22 cellular contexts compared by ENCODE assay signal in genomic region chr16:49055824-49056545, GRCh38.
A peak's percentile ranks its signal among the peaks of the same experiment; 100 is the strongest.
DNase-seq lines count a peak whose midpoint lies in the region; ATAC-seq, FAIRE-seq and TF ChIP-seq lines count a peak whose summit lies in the region.
"Had no signal": no experiment of that assay in that cellular context is flagged by ENCODE, and none has a peak within 500 bp of the region (broad histone marks: within the 10 kb centered on the region; RNA-seq: fewer than 3 reads in every experiment).

No MANE protein-coding gene starts in this region.

- H3K18ac ChIP-seq in neuronal stem cell (ENCODE audit: low read length) = peak overlapping the region; percentile 15

- POLR2A ChIA-PET in GM12878 (lab: Charles Lee) = no interaction called here

- peak; percentile 61 for ATAC-seq in GM12878
- no peak for ATAC-seq in GM21528 (IDR thresholded peaks at IDR 0.05; ENCODE audit: low FRiP score, unreplicated experiment)
- ATAC-seq: activated T-cell treated with anti-CD3 and anti-CD28 coated beads, Interleukin-2, amount 50 U/mL, for 4 hours; body of pancreas; left lobe of liver; naive thymus-derived CD4-positive, alpha-beta T cell had no signal

- 31% methylated on average over 6 of the region's 6 CpGs for WGBS in GM12878 (ENCODE audit: insufficient coverage, insufficient replicate concordance, low lambda C conversion rate, missing lambda C conversion rate)
- no CpG with 5 or more reads among the region's 6 CpGs for WGBS in neuronal stem cell (ENCODE audit: extremely low coverage in 2 of 2, insufficient read length in 2 of 2, insufficient replicate concordance in 1 of 2), 2 donors
- 18 to 25% methylated on average over 6 of the region's 6 CpGs for WGBS in GM23248 (ENCODE audit: low coverage in 1 of 2, low lambda C conversion rate in 2 of 2, missing lambda C conversion rate in 2 of 2), 2 experiments

- H3K27me3 ChIP-seq in GM12878 (replicated peaks in 1 of 2; ENCODE audit: control insufficient read depth in 2 of 2, insufficient read depth in 2 of 2, low read length in 1 of 2) (no peaks in the 10 kb centered on the region), neuronal stem cell (ENCODE audit: control insufficient read depth in 3 of 3, insufficient read depth in 3 of 3, low read depth in 1 of 3, low read length in 3 of 3) (no peaks in the 10 kb centered on the region), GM23248 (replicated peaks; ENCODE audit: insufficient read depth) (no peaks in the 10 kb centered on the region)
- H3K27me3 ChIP-seq: body of pancreas, upper lobe of left lung had no signal

- CTCF ChIA-PET in GM12878 (lab: Yijun Ruan, JAX) = interaction anchor here (0.7 to 1.6 kb wide), 3 partner anchors 22 to 474 kb away, joined by 3 to 4 read pairs (median 3); no protein-coding TSS in a partner anchor

- H3K79me2 ChIP-seq in GM12878 (ENCODE audit: control insufficient read depth, insufficient read depth, low read length) (no peaks in the 10 kb centered on the region), GM23248 (ENCODE audit: insufficient read depth) (no peaks in the 10 kb centered on the region)

- no peak overlapping the region for H2BK12ac ChIP-seq in neuronal stem cell (ENCODE audit: low read length)

- H3K36me3 ChIP-seq in GM12878 (ENCODE audit: control insufficient read depth in 2 of 2, insufficient read depth in 2 of 2, low read length in 1 of 2) = no peaks in the 10 kb centered on the region
- H3K36me3 ChIP-seq in neuronal stem cell (replicated peaks in 1 of 2; ENCODE audit: control insufficient read depth in 2 of 2, insufficient read depth in 2 of 2, low read length in 2 of 2) = no peaks in the 10 kb centered on the region
- no peaks in the 10 kb centered on the region for H3K36me3 ChIP-seq in GM23248 (ENCODE audit: low read depth)
- H3K36me3 ChIP-seq: SJSA1, upper lobe of left lung had no signal

- H2AK5ac ChIP-seq in neuronal stem cell (ENCODE audit: low read depth, low read length) = no peak overlapping the region

- no peaks in the 10 kb centered on the region for H3K79me1 ChIP-seq in neuronal stem cell (ENCODE audit: low read depth, low read length)

- H4K91ac ChIP-seq in neuronal stem cell (ENCODE audit: low read depth, low read length, poor library complexity) = no peak overlapping the region

- H3K14ac ChIP-seq in neuronal stem cell (ENCODE audit: low read length) = no peak overlapping the region

- no peak for FAIRE-seq in GM12878 (lab: Jason Lieb, UNC)

- SMC1A ChIA-PET in GM12878 (lab: Charles Lee; ENCODE audit: uncharacterized antibody, unreplicated experiment) = no interaction called here

- RAD21 ChIA-PET in GM12878 (lab: Charles Lee; ENCODE audit: unreplicated experiment) = no interaction called here

- no peak overlapping the region for H2BK5ac ChIP-seq in neuronal stem cell (ENCODE audit: low read length)

- H3K27ac ChIP-seq in GM12878 (ENCODE audit: control insufficient read depth, insufficient read depth) = no peak overlapping the region
- no peak overlapping the region for H3K27ac ChIP-seq in neuronal stem cell (replicated peaks; ENCODE audit: low read length)
- H3K27ac ChIP-seq in GM23248 = no peak overlapping the region
- H3K27ac ChIP-seq: body of pancreas, SJSA1, upper lobe of left lung had no signal

- no peak overlapping the region for H2AFZ ChIP-seq in GM12878 (ENCODE audit: control insufficient read depth, low read depth, low read length)
- H2AFZ ChIP-seq in neuronal stem cell (ENCODE audit: low read length) = no peak overlapping the region
- no peak overlapping the region for H2AFZ ChIP-seq in GM23248

- H3K4me2 ChIP-seq in GM12878 (ENCODE audit: control insufficient read depth, insufficient read depth) (no peak overlapping the region), neuronal stem cell (ENCODE audit: insufficient read depth, low read length, poor library complexity, severe bottlenecking) (no peak overlapping the region), GM23248 (ENCODE audit: unreplicated experiment) (no peak overlapping the region)

- no peak overlapping the region for H4K8ac ChIP-seq in neuronal stem cell (ENCODE audit: low read depth, low read length)

- TF ChIP-seq EP300 in GM12878 (IDR thresholded peaks at IDR 0.05; ENCODE audit: borderline replicate concordance in 1 of 2, control insufficient read depth in 1 of 2, low read depth in 2 of 2, low read length in 2 of 2) = no peak

- no TSS peak for BruUV-seq in GM12878 (replicated peaks; lab: Mats Ljungman, UMichigan)

- no peak for TF ChIP-seq CTCF in GM12878 (IDR thresholded peaks at IDR 0.05 in 2 of 3, conservative IDR thresholded peaks at IDR 0.05 in 1 of 3; ENCODE audit: control insufficient read depth in 2 of 3, extremely low read depth in 1 of 3, insufficient read depth in 1 of 3, low read depth in 3 of 3, low read length in 3 of 3)

- no peak overlapping the region for H3K23ac ChIP-seq in neuronal stem cell (ENCODE audit: low read depth, low read length, poor library complexity)

- DNase-seq in NCI-H1105 treated with DMSO at 0.1 percent for 48 hours (lab: John Stamatoyannopoulos, UW) = peak; percentile 17
- DNase-seq in NCI-H1105 (lab: John Stamatoyannopoulos, UW) = no peak
- peak; percentile 29 for DNase-seq in NCI-H1092 treated with DMSO at 0.1 percent for 48 hours (lab: John Stamatoyannopoulos, UW)
- no peak for DNase-seq in GM12878 (ENCODE audit: low read depth, low spot score)
- DNase-seq in neuronal stem cell (ENCODE audit: low spot score) = no peak
- no peak for DNase-seq in superior temporal gyrus (ENCODE audit: extremely low spot score)
- no peak for DNase-seq in GM23248
- DNase-seq: 8988T; activated CD4-positive, alpha-beta T cell treated with anti-CD3 and anti-CD28 coated beads for 4 hours; activated T-cell treated with anti-CD3 and anti-CD28 coated beads, Interleukin-2, amount 50 U/mL, for 4 hours; body of pancreas; CD8-positive, alpha-beta memory T cell; effector CD4-positive, alpha-beta T cell; erythroblast; foreskin fibroblast; immature natural killer cell; naive thymus-derived CD4-positive, alpha-beta T cell; NCI-H510A; upper lobe of left lung had no signal

- H3F3A ChIP-seq in GM23248 (ENCODE audit: insufficient read depth) = no peaks in the 10 kb centered on the region

- H3K4ac ChIP-seq in neuronal stem cell (ENCODE audit: low read length) = no peak overlapping the region

- no peaks in the 10 kb centered on the region for H4K20me1 ChIP-seq in GM12878 (ENCODE audit: control insufficient read depth, insufficient read depth)
- H4K20me1 ChIP-seq in GM23248 (ENCODE audit: insufficient read depth) = no peaks in the 10 kb centered on the region

- H2BK15ac ChIP-seq in neuronal stem cell (ENCODE audit: low read length) = no peak overlapping the region

- H3K9me2 ChIP-seq in GM23248 (ENCODE audit: insufficient read depth) = no peaks in the 10 kb centered on the region

- intact Hi-C loops in GM12878 (cut with micrococcal nuclease; ENCODE audit: unreplicated experiment) = no loop called here

- TF ChIP-seq POLR2A in GM12878 (IDR thresholded peaks at IDR 0.05; ENCODE audit: low read depth, low read length) = no peak

- H3K4me1 ChIP-seq in GM12878 (ENCODE audit: control insufficient read depth, insufficient read depth, low read length) = no peaks in the 10 kb centered on the region
- peaks cover 0 to 10% of the 10 kb centered on the region in 2 donors for H3K4me1 ChIP-seq in neuronal stem cell (ENCODE audit: control insufficient read depth in 2 of 2, insufficient read depth in 1 of 2, low read depth in 1 of 2, low read length in 2 of 2)
- H3K4me1 ChIP-seq in GM23248 (ENCODE audit: insufficient read depth) = no peaks in the 10 kb centered on the region
- H3K4me1 ChIP-seq: body of pancreas, SJSA1, upper lobe of left lung had no signal

- H2BK120ac ChIP-seq in neuronal stem cell (ENCODE audit: low read depth, low read length) = no peak overlapping the region

- H3K9me3 ChIP-seq in GM12878 (replicated peaks; ENCODE audit: control insufficient read depth, insufficient read depth, low read length) (no peaks in the 10 kb centered on the region), neuronal stem cell (replicated peaks in 1 of 2; ENCODE audit: control insufficient read depth in 2 of 2, insufficient read depth in 1 of 2, low read depth in 1 of 2, low read length in 2 of 2) (no peaks in the 10 kb centered on the region), GM23248 (ENCODE audit: low read depth) (no peaks in the 10 kb centered on the region)
- H3K9me3 ChIP-seq: body of pancreas, SJSA1, upper lobe of left lung had no signal

- H3K4me3 ChIP-seq in GM12878 (no peak overlapping the region), neuronal stem cell (ENCODE audit: low read length in 2 of 2) (no peak overlapping the region), GM23248 (no peak overlapping the region)
- H3K4me3 ChIP-seq: body of pancreas, SJSA1, upper lobe of left lung had no signal

- H3K9ac ChIP-seq in GM12878 (ENCODE audit: control insufficient read depth, insufficient read depth, low read length) = no peak overlapping the region
- no peak overlapping the region for H3K9ac ChIP-seq in neuronal stem cell (ENCODE audit: low read depth, low read length, poor library complexity)
- no peak overlapping the region for H3K9ac ChIP-seq in GM23248

- no peak for TF ChIP-seq RAD21 in GM12878 (IDR thresholded peaks at IDR 0.05; ENCODE audit: insufficient read depth, low read depth, low read length)

- in situ Hi-C loops in GM12878 (cut with MboI) = no loop called here
- in situ Hi-C loops in GM23248 (cut with MboI) = no loop called here

TF ChIP-seq in GM12878, 131 proteins besides CTCF, POLR2A, EP300 and RAD21 (continues in another document):
- peak; percentile 90 for TF ChIP-seq MEF2B (IDR thresholded peaks at IDR 0.05; ENCODE audit: partially characterized antibody, poor library complexity, severe bottlenecking)
- no peak for TF ChIP-seq TARDBP (IDR thresholded peaks at IDR 0.05; ENCODE audit: borderline replicate concordance)
- TF ChIP-seq HDAC6 (IDR thresholded peaks at IDR 0.05; ENCODE audit: unreplicated experiment) = no peak
- TF ChIP-seq, protein P1, sequence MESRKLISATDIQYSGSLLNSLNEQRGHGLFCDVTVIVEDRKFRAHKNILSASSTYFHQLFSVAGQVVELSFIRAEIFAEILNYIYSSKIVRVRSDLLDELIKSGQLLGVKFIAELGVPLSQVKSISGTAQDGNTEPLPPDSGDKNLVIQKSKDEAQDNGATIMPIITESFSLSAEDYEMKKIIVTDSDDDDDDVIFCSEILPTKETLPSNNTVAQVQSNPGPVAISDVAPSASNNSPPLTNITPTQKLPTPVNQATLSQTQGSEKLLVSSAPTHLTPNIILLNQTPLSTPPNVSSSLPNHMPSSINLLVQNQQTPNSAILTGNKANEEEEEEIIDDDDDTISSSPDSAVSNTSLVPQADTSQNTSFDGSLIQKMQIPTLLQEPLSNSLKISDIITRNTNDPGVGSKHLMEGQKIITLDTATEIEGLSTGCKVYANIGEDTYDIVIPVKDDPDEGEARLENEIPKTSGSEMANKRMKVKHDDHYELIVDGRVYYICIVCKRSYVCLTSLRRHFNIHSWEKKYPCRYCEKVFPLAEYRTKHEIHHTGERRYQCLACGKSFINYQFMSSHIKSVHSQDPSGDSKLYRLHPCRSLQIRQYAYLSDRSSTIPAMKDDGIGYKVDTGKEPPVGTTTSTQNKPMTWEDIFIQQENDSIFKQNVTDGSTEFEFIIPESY (IDR thresholded peaks at IDR 0.05) = no peak
- no peak for TF ChIP-seq HDAC2 (IDR thresholded peaks at IDR 0.05)

Comparison
In these comparisons a context has a peak if more than half of its experiments do, and no peak if none do; other contexts are left out.
1. DNase-seq: peak in NCI-H1105 treated with DMSO at 0.1 percent for 48 hours (single experiment) and NCI-H1092 treated with DMSO at 0.1 percent for 48 hours (single experiment); none in NCI-H1105 (single experiment), GM12878 (single experiment), neuronal stem cell (single experiment), superior temporal gyrus (single experiment) and GM23248 (single experiment).